Comparison of ENCODE assay signal across 11 cellular contexts in the genomic region with DNA sequence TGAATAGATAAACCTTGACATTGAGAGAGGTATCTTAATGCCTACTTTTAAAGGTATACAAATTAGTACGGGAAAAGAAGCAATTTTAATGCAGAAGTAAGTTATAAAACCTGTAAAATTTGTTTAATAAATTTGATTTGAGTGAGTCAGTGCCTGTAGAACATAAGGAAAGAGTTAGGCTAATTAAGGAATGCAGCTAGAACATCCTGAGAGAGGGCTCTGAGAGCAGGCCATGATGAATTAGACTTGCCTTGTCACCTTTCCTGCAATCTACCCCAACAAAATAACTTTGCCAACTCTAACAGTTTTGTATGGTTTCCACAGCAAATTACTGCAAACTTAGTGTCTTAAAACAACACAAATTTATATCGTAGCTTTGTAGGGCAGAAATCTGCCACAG.
"Had no signal": no experiment of that assay in that cellular context is flagged by ENCODE, and none has a peak within 500 bp of the region (broad histone marks: within the 10 kb centered on the region; RNA-seq: fewer than 3 reads in every experiment).

No MANE protein-coding gene starts in this region.

- H3K36me3 ChIP-seq: stomach, thoracic aorta had no signal

- DNase-seq: activated B cell treated with CpG ODN at 0.5 μM for 24 hours; activated CD4-positive, alpha-beta T cell treated with anti-CD3 and anti-CD28 coated beads, Interleukin-2, amount 10 ng/mL, durations not matched to agents 24 days and 14 days; activated CD8-positive, alpha-beta memory T cell treated with anti-CD3 and anti-CD28 coated beads for 24 hours; activated naive CD4-positive, alpha-beta T cell treated with anti-CD3 and anti-CD28 coated beads for 36 hours; central memory CD4-positive, alpha-beta T cell; effector memory CD4-positive, alpha-beta T cell; glutamatergic neuron; naive thymus-derived CD4-positive, alpha-beta T cell; posterior cingulate gyrus; stomach had no signal

- H3K4me1 ChIP-seq: stomach had no signal

- H3K4me3 ChIP-seq: stomach, thoracic aorta had no signal

- ATAC-seq: naive thymus-derived CD4-positive, alpha-beta T cell had no signal

- H3K9me3 ChIP-seq: stomach, thoracic aorta had no signal

- H3K27ac ChIP-seq: stomach, thoracic aorta had no signal

- H3K27me3 ChIP-seq: stomach had no signal
